Comparison of ENCODE assay signal across 8 cellular contexts in the genomic region with DNA sequence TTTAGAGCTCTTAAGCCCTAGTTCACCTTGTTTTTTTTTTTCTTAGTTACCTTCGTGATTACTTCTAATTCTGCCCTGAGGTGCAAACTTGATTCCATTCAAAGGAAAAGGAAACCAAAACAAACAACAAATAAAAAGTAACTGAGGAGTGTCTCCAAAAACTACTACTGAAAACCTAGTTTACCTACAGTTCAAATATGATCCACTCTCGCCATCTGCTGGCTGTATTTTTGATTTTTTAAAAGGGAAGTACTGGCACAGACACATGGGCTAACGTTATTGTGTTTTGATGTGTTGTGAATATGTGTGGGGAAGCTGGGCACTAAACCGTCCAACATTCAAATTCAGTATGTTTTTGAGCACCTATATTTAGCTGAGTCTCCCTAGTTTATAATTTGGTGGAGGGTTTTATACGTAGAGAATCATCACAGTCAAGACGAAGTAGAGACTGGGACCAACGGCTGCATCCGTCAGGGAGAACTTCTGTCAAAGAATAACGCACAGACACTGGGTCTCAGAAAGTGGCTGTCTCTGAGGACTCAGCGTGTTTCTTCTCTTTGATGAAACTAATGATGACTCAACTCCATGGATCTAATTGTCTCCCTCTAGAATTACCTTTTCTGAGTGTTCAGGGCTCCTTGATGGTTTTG.
A peak's percentile ranks its signal among the peaks of the same experiment; 100 is the strongest.
DNase-seq lines count a peak whose midpoint lies in the region; ATAC-seq, FAIRE-seq and TF ChIP-seq lines count a peak whose summit lies in the region.

No MANE protein-coding gene starts in this region.

- no peaks in the 10 kb centered on the region for H3K27me3 ChIP-seq in parathyroid adenoma (ENCODE audit: control insufficient read depth, insufficient read depth, low read length)

- peak; percentile 56 for TF ChIP-seq CTCF in parathyroid adenoma (IDR thresholded peaks at IDR 0.05)

- no peak overlapping the region for H3K9ac ChIP-seq in parathyroid adenoma

- no peak overlapping the region for H3K4me3 ChIP-seq in parathyroid adenoma (ENCODE audit: low read depth, low read length)

- no peak overlapping the region for H3K4me2 ChIP-seq in parathyroid adenoma (ENCODE audit: low read length)

- no peaks in the 10 kb centered on the region for H3K36me3 ChIP-seq in parathyroid adenoma (ENCODE audit: control insufficient read depth, insufficient read depth, low read length)

- no peaks in the 10 kb centered on the region for H3K79me2 ChIP-seq in parathyroid adenoma

- no peaks in the 10 kb centered on the region for H3K9me3 ChIP-seq in parathyroid adenoma (ENCODE audit: control insufficient read depth, low read length)

- ATAC-seq in SK-N-SH treated with all-trans-retinoic acid at 6 μM for 48 hours, result peak; percentile 94

- DNase-seq in NCI-H1436 (lab: John Stamatoyannopoulos, UW), result peak; percentile 58
- no peak for DNase-seq in NCI-H1436 treated with DMSO at 0.1 percent for 48 hours (lab: John Stamatoyannopoulos, UW)
- DNase-seq in H54 (ENCODE audit: insufficient read length, low spot score), result peak; percentile 14
- peak; percentile 34 for DNase-seq in NCI-H1048 (lab: John Stamatoyannopoulos, UW)
- peak; percentile 47 for DNase-seq in fibroblast of the conjunctiva (ENCODE audit: low read depth)
- DNase-seq in activated gamma-delta T cell (lab: John Stamatoyannopoulos, UW), result no peak

- TF ChIP-seq POLR2A in H54 (IDR thresholded peaks at IDR 0.05; ENCODE audit: low read depth, low read length), result no peak

- H3K4me1 ChIP-seq in parathyroid adenoma, result no peaks in the 10 kb centered on the region

- peak overlapping the region; percentile 54 for H2AFZ ChIP-seq in parathyroid adenoma

- H3K27ac ChIP-seq in parathyroid adenoma, result no peak overlapping the region

- FAIRE-seq in H54 (lab: Jason Lieb, UNC), result no peak

TF ChIP-seq in SK-N-SH treated with all-trans-retinoic acid at 6 μM for 48 hours, 23 proteins besides CTCF, POLR2A, EP300 and RAD21:
- TF ChIP-seq ZFP30 (CRISPR knock-in tag; IDR thresholded peaks at IDR 0.05) (no peak), PPARA (CRISPR knock-in tag; IDR thresholded peaks at IDR 0.05; ENCODE audit: borderline replicate concordance) (no peak), TOX (CRISPR knock-in tag; IDR thresholded peaks at IDR 0.05; ENCODE audit: borderline replicate concordance) (no peak)
- TF ChIP-seq, protein P1, sequence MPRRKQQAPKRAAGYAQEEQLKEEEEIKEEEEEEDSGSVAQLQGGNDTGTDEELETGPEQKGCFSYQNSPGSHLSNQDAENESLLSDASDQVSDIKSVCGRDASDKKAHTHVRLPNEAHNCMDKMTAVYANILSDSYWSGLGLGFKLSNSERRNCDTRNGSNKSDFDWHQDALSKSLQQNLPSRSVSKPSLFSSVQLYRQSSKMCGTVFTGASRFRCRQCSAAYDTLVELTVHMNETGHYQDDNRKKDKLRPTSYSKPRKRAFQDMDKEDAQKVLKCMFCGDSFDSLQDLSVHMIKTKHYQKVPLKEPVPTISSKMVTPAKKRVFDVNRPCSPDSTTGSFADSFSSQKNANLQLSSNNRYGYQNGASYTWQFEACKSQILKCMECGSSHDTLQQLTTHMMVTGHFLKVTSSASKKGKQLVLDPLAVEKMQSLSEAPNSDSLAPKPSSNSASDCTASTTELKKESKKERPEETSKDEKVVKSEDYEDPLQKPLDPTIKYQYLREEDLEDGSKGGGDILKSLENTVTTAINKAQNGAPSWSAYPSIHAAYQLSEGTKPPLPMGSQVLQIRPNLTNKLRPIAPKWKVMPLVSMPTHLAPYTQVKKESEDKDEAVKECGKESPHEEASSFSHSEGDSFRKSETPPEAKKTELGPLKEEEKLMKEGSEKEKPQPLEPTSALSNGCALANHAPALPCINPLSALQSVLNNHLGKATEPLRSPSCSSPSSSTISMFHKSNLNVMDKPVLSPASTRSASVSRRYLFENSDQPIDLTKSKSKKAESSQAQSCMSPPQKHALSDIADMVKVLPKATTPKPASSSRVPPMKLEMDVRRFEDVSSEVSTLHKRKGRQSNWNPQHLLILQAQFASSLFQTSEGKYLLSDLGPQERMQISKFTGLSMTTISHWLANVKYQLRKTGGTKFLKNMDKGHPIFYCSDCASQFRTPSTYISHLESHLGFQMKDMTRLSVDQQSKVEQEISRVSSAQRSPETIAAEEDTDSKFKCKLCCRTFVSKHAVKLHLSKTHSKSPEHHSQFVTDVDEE (CRISPR knock-in tag; IDR thresholded peaks at IDR 0.05), result no peak
TF ChIP-seq in SK-N-SH treated with all-trans-retinoic acid at 6 μM for 48 hours: peak in this region for 0.

Comparison
In these comparisons a context has a peak if more than half of its experiments do, and no peak if none do; other contexts are left out.
1. DNase-seq: peak in NCI-H1436 (single experiment), H54 (single experiment), NCI-H1048 (single experiment) and fibroblast of the conjunctiva (single experiment); none in NCI-H1436 treated with DMSO at 0.1 percent for 48 hours (single experiment) and activated gamma-delta T cell (single experiment).